ENCODE assay signal across 21 cellular contexts in genomic region chr7:71937840-71938371, GRCh38.
"Had no signal": no experiment of that assay in that cellular context is flagged by ENCODE, and none has a peak within 500 bp of the region (broad histone marks: within the 10 kb centered on the region; RNA-seq: fewer than 3 reads in every experiment).

No MANE protein-coding gene starts in this region.

- H3K27ac Mint-ChIP-seq: activated B cell treated with CpG ODN at 0.5 μM for 24 hours; activated CD4-positive, alpha-beta memory T cell treated with anti-CD3 and anti-CD28 coated beads for 36 hours; activated CD4-positive, alpha-beta T cell treated with anti-CD3 and anti-CD28 coated beads, Interleukin-2, amount 10 ng/mL, durations not matched to agents 7 days and 5 days; activated naive CD4-positive, alpha-beta T cell treated with anti-CD3 and anti-CD28 coated beads for 36 hours; activated naive CD8-positive, alpha-beta T cell; activated T-helper 17 cell treated with anti-CD3 and anti-CD28 coated beads, Interleukin-2, amount 50 U/mL, for 72 hours; T-helper 17 cell had no signal

- H3K36me3 Mint-ChIP-seq: activated CD4-positive, alpha-beta memory T cell treated with anti-CD3 and anti-CD28 coated beads for 36 hours; activated naive CD8-positive, alpha-beta T cell had no signal

- H3K4me3 Mint-ChIP-seq: activated B cell treated with CpG ODN at 0.5 μM for 24 hours; activated CD4-positive, alpha-beta memory T cell treated with anti-CD3 and anti-CD28 coated beads for 36 hours; activated CD4-positive, alpha-beta T cell treated with anti-CD3 and anti-CD28 coated beads, Interleukin-2, amount 10 ng/mL, durations not matched to agents 7 days and 5 days; activated naive CD4-positive, alpha-beta T cell treated with anti-CD3 and anti-CD28 coated beads for 36 hours; activated naive CD8-positive, alpha-beta T cell; activated T-helper 17 cell treated with anti-CD3 and anti-CD28 coated beads, Interleukin-2, amount 50 U/mL, for 72 hours; T-helper 17 cell had no signal

- H3K27me3 Mint-ChIP-seq: activated B cell treated with CpG ODN at 0.5 μM for 24 hours; activated CD4-positive, alpha-beta memory T cell treated with anti-CD3 and anti-CD28 coated beads for 36 hours; activated CD4-positive, alpha-beta T cell treated with anti-CD3 and anti-CD28 coated beads, Interleukin-2, amount 10 ng/mL, durations not matched to agents 7 days and 5 days; activated naive CD8-positive, alpha-beta T cell; activated T-helper 17 cell treated with anti-CD3 and anti-CD28 coated beads, Interleukin-2, amount 50 U/mL, for 72 hours; T-helper 17 cell had no signal

- H3K36me3 ChIP-seq: brain microvascular endothelial cell, cardiac muscle cell had no signal

- DNase-seq: activated B cell treated with CpG ODN at 0.5 μM for 24 hours; activated CD4-positive, alpha-beta memory T cell treated with anti-CD3 and anti-CD28 coated beads for 36 hours; activated CD4-positive, alpha-beta T cell treated with anti-CD3 and anti-CD28 coated beads, Interleukin-2, amount 10 ng/mL, durations not matched to agents 7 days and 5 days; activated gamma-delta T cell; activated naive CD4-positive, alpha-beta T cell treated with anti-CD3 and anti-CD28 coated beads for 36 hours; activated T-cell treated with anti-CD3 and anti-CD28 coated beads for 4 hours; activated T-cell treated with anti-CD3 and anti-CD28 coated beads, Interleukin-2, amount 50 U/mL, for 48 hours; brain microvascular endothelial cell; Karpas-422; NCI-H1048; NCI-H146; NCI-H1930; NCI-H2107; NCI-H510A treated with DMSO at 0.1 percent for 48 hours; PC-9; SHP77 treated with DMSO at 0.1 percent for 48 hours; T-helper 17 cell; T-helper 9 cell had no signal

- ATAC-seq: activated T-helper 17 cell treated with anti-CD3 and anti-CD28 coated beads, Interleukin-2, amount 50 U/mL, for 72 hours; T-helper 17 cell had no signal

- H3K4me1 Mint-ChIP-seq: activated B cell treated with CpG ODN at 0.5 μM for 24 hours; activated CD4-positive, alpha-beta T cell treated with anti-CD3 and anti-CD28 coated beads, Interleukin-2, amount 10 ng/mL, durations not matched to agents 7 days and 5 days; activated T-helper 17 cell treated with anti-CD3 and anti-CD28 coated beads, Interleukin-2, amount 50 U/mL, for 72 hours; T-helper 17 cell had no signal

- H3K4me3 ChIP-seq: cardiac muscle cell, PC-9 had no signal

- H3K27ac ChIP-seq: brain microvascular endothelial cell, cardiac muscle cell, PC-9 had no signal
